Comparison of ENCODE assay signal across 12 cellular contexts in genomic region chr22:50258361-50259292, GRCh38. TPM values are rescaled to one million over a fixed set of nuclear protein-coding genes. Genes with fewer than 3 reads are reported as not detected.
A peak's percentile ranks its signal among the peaks of the same experiment; 100 is the strongest.
DNase-seq lines count a peak whose midpoint lies in the region; ATAC-seq and TF ChIP-seq lines count a peak whose summit lies in the region.
"Had no signal": no experiment of that assay in that cellular context is flagged by ENCODE, and none has a peak within 500 bp of the region (broad histone marks: within the 10 kb centered on the region; RNA-seq: fewer than 3 reads in every experiment).

No MANE protein-coding gene starts in this region.

- H3K4me3 Mint-ChIP-seq in Calu3 (ENCODE audit: low read depth, unreplicated experiment) (peak overlapping the region; percentile 58), brain (peak overlapping the region in 3 of 5 experiments; percentile 43 to 62 (median 53)), naive B cell (peak overlapping the region in 3 of 8 donors; percentile 15 to 32 (median 24))
- H3K4me3 Mint-ChIP-seq: GM23338 had no signal

- H3K4me1 ChIP-seq in foreskin keratinocyte: peaks cover 4% of the 10 kb centered on the region

- H3K27me3 ChIP-seq in foreskin keratinocyte: no peaks in the 10 kb centered on the region
- H3K27me3 ChIP-seq: BE2C had no signal

- H3K27ac Mint-ChIP-seq in Calu3 (ENCODE audit: unreplicated experiment) (no peak overlapping the region), brain (peak overlapping the region in 2 of 5 experiments; percentile 24 to 75), naive B cell (no peak overlapping the region)
- H3K27ac Mint-ChIP-seq: GM23338 had no signal

- H3K9me3 Mint-ChIP-seq in Calu3 (ENCODE audit: low read depth, unreplicated experiment): no peaks in the 10 kb centered on the region
- H3K9me3 Mint-ChIP-seq in brain: no peaks in the 10 kb centered on the region
- H3K9me3 Mint-ChIP-seq in naive B cell: no peaks in the 10 kb centered on the region
- H3K9me3 Mint-ChIP-seq: GM23338 had no signal

- intact Hi-C loops in Calu3 (cut with micrococcal nuclease; ENCODE audit: unreplicated experiment): no loop called here

- BruUV-seq in Calu3 (replicated peaks; lab: Mats Ljungman, UMichigan): no TSS peak

- DNase-seq in Calu3 (no peak), naive B cell (no peak), iPS-NIHi11 (ENCODE audit: low spot score) (no peak), foreskin keratinocyte (no peak), NCI-H187 (lab: John Stamatoyannopoulos, UW) (no peak)
- DNase-seq: activated gamma-delta T cell treated with Interleukin-2 at 50 U/mL for 16 hours, BE2C, dorsolateral prefrontal cortex, left colon, NCI-H1105 had no signal

- TF ChIP-seq CTCF in Calu3 (IDR thresholded peaks at IDR 0.05; ENCODE audit: unreplicated experiment) (no peak), brain (conservative IDR thresholded peaks at IDR 0.05) (no peak), foreskin keratinocyte (conservative IDR thresholded peaks at IDR 0.05) (no peak)

- H3K27me3 Mint-ChIP-seq in Calu3 (ENCODE audit: unreplicated experiment) (no peaks in the 10 kb centered on the region), brain (no peaks in the 10 kb centered on the region), naive B cell (peaks cover 0 to 35% (median 9%) of the 10 kb centered on the region in 3 donors)

- H3K27ac ChIP-seq in foreskin keratinocyte: no peak overlapping the region

- peaks cover 29% of the 10 kb centered on the region for H3K36me3 Mint-ChIP-seq in Calu3 (ENCODE audit: insufficient read depth, unreplicated experiment)
- H3K36me3 Mint-ChIP-seq in brain: no peaks in the 10 kb centered on the region
- no peaks in the 10 kb centered on the region for H3K36me3 Mint-ChIP-seq in naive B cell

- ATAC-seq in naive B cell (ENCODE audit: low read depth in 2 of 2): peak; percentile 26 to 34
- ATAC-seq in foreskin keratinocyte: no peak
- ATAC-seq: GM23338 had no signal

- CTCF ChIA-PET in Calu3 (lab: Charles Lee): no interaction called here

- H3K4me1 Mint-ChIP-seq in Calu3 (ENCODE audit: low read depth, unreplicated experiment): peaks cover 9% of the 10 kb centered on the region
- H3K4me1 Mint-ChIP-seq in brain: peaks cover 5% of the 10 kb centered on the region
- peaks cover 6 to 14% (median 11%) of the 10 kb centered on the region in 3 donors for H3K4me1 Mint-ChIP-seq in naive B cell

RNA-seq across cellular contexts. Expression of gene MAPK12, which starts 2.9 kb away (rescaled TPM):
- total RNA-seq in Calu3 (2022) (21.1 and 27.5 TPM in 2 replicates), foreskin keratinocyte (13.8 and 20.4 TPM in 2 replicates)
- polyA plus RNA-seq in brain (ENCODE audit: insufficient read depth, low read depth, low replicate concordance) (26.7 TPM), naive B cell (ENCODE audit: low read depth in 6 of 6) (under 1 TPM in 5 of 6 donors, not detected in 1; 0.04 to 0.19 (median 0.09) TPM), foreskin keratinocyte (15.0 and 25.3 TPM in 2 replicates)

RNA-seq across cellular contexts. Expression of gene HDAC10, which starts 7.6 kb away (rescaled TPM):
- total RNA-seq in Calu3 (2022) (52.9 and 69.2 TPM in 2 replicates), foreskin keratinocyte (8.3 and 11.7 TPM in 2 replicates)
- polyA plus RNA-seq in brain (ENCODE audit: insufficient read depth, low read depth, low replicate concordance) (14.3 TPM), naive B cell (ENCODE audit: low read depth in 6 of 6) (1 to 10 TPM; 4.6 to 8.2 (median 6.3) TPM), foreskin keratinocyte (12.7 and 14.0 TPM in 2 replicates)

RNA-seq across cellular contexts. Expression of gene MAPK11, which starts 11.6 kb away (rescaled TPM):
- total RNA-seq in Calu3 (2022): 14.3 and 23.7 TPM in 2 replicates
- 19.1 TPM for polyA plus RNA-seq in brain (ENCODE audit: insufficient read depth, low read depth, low replicate concordance)
- polyA plus RNA-seq in naive B cell (ENCODE audit: low read depth in 6 of 6): under 1 TPM in 3 of 6 donors, not detected in 3; 0.17 to 0.21 (median 0.19) TPM
- total RNA-seq in foreskin keratinocyte: 4.6 and 6.3 TPM in 2 replicates
- 6.1 and 8.5 TPM in 2 replicates for polyA plus RNA-seq in foreskin keratinocyte

RNA-seq across cellular contexts. Expression of gene TUBGCP6, which starts 13.8 kb away (rescaled TPM):
- total RNA-seq in Calu3 (2022) (49.7 and 54.7 TPM in 2 replicates), foreskin keratinocyte (21.6 and 22.6 TPM in 2 replicates)
- polyA plus RNA-seq in brain (ENCODE audit: insufficient read depth, low read depth, low replicate concordance) (14.4 TPM), naive B cell (ENCODE audit: low read depth in 6 of 6) (10 to 100 TPM; 11.6 to 23.2 (median 14.2) TPM), foreskin keratinocyte (12.9 and 13.4 TPM in 2 replicates)

RNA-seq across cellular contexts. Expression of gene PLXNB2, which starts 48.8 kb away (rescaled TPM):
- 298 and 337 TPM in 2 replicates for total RNA-seq in Calu3 (2022)
- 80.1 TPM for polyA plus RNA-seq in brain (ENCODE audit: insufficient read depth, low read depth, low replicate concordance)
- 1 to 10 TPM in 2 of 6 donors, under 1 TPM in 3, not detected in 1; 0.46 to 1.1 (median 0.66) TPM for polyA plus RNA-seq in naive B cell (ENCODE audit: low read depth in 6 of 6)
- 109 TPM in 2 replicates for total RNA-seq in foreskin keratinocyte
- polyA plus RNA-seq in foreskin keratinocyte: 81.8 and 96.0 TPM in 2 replicates

Comparison
In these comparisons a context has a peak if more than half of its experiments do, and no peak if none do; other contexts are left out.
1. RNA of gene MAPK12, which starts 2.9 kb away (polyA plus RNA-seq): 26.7 TPM in brain (single experiment) and 15.0 to 25.3 TPM in foreskin keratinocyte; 0.04 to 0.19 TPM in naive B cell; every median in the first group is over 10 times any median in the second.